Comparison of ENCODE assay signal across 12 cellular contexts in genomic region chr11:125494033-125494364, GRCh38. TPM values are rescaled to one million over a fixed set of nuclear protein-coding genes. Genes with fewer than 3 reads are reported as not detected.
DNase-seq lines count a peak whose midpoint lies in the region; ATAC-seq, FAIRE-seq and TF ChIP-seq lines count a peak whose summit lies in the region.
"Had no signal": no experiment of that assay in that cellular context is flagged by ENCODE, and none has a peak within 500 bp of the region (broad histone marks: within the 10 kb centered on the region; RNA-seq: fewer than 3 reads in every experiment).

No MANE protein-coding gene starts in this region.

- H3K79me2 ChIP-seq in GM12878 (ENCODE audit: control insufficient read depth, insufficient read depth, low read length) (peaks cover 20% of the 10 kb centered on the region), smooth muscle cell (ENCODE audit: low read depth) (peaks cover 6% of the 10 kb centered on the region)

- H3K27ac Mint-ChIP-seq in activated CD4-positive, alpha-beta T cell treated with anti-CD3 and anti-CD28 coated beads, Interleukin-2, amount 10 ng/mL, durations not matched to agents 24 days and 14 days: no peak overlapping the region
- H3K27ac Mint-ChIP-seq: HFFc6 had no signal

- intact Hi-C loops in activated CD4-positive, alpha-beta T cell treated with anti-CD3 and anti-CD28 coated beads, Interleukin-2, amount 10 ng/mL, durations not matched to agents 24 days and 14 days (cut with micrococcal nuclease): no loop called here
- intact Hi-C loops in GM12878 (cut with micrococcal nuclease; ENCODE audit: unreplicated experiment): loop anchor here (2.0 to 5.0 kb wide), 2 partner anchors 21 to 98 kb away; partner anchors contain the start of gene STT3A

- no peaks in the 10 kb centered on the region for H3K36me3 ChIP-seq in GM12878 (ENCODE audit: control insufficient read depth in 2 of 2, insufficient read depth in 2 of 2, low read length in 1 of 2)
- no peaks in the 10 kb centered on the region for H3K36me3 ChIP-seq in smooth muscle cell (ENCODE audit: low read depth)

- H3K27ac ChIP-seq in GM12878 (ENCODE audit: control insufficient read depth, insufficient read depth) (peak overlapping the region; percentile 58), smooth muscle cell (ENCODE audit: low read depth) (no peak overlapping the region), coronary artery (no peak overlapping the region)
- H3K27ac ChIP-seq: A549 had no signal

- H3K9ac ChIP-seq in GM12878 (ENCODE audit: control insufficient read depth, insufficient read depth, low read length) (peak overlapping the region; percentile 64; the same call in 1 of the 2 replicates), smooth muscle cell (ENCODE audit: low read depth) (no peak overlapping the region)

- DNase-seq in activated CD4-positive, alpha-beta T cell treated with anti-CD3 and anti-CD28 coated beads, Interleukin-2, amount 10 ng/mL, durations not matched to agents 24 days and 14 days: no peak
- no peak for DNase-seq in activated CD4-positive, alpha-beta T cell treated with anti-CD3 and anti-CD28 coated beads, Interleukin-2, amount 50 U/mL, for 4 hours
- DNase-seq in GM12878 (ENCODE audit: low read depth, low spot score): no peak
- no peak for DNase-seq in smooth muscle cell (lab: John Stamatoyannopoulos, UW; ENCODE audit: unreplicated experiment)
- DNase-seq in coronary artery (ENCODE audit: low spot score): no peak
- DNase-seq: HFFc6, NCI-H1048 had no signal

- in situ Hi-C loops in GM12878 (cut with MboI): no loop called here

- FAIRE-seq in GM12878 (lab: Jason Lieb, UNC): no peak
- FAIRE-seq: A549, bronchial epithelial cell had no signal

- no TSS peak for BruUV-seq in GM12878 (replicated peaks; lab: Mats Ljungman, UMichigan)

- H3K27me3 Mint-ChIP-seq in activated CD4-positive, alpha-beta T cell treated with anti-CD3 and anti-CD28 coated beads, Interleukin-2, amount 10 ng/mL, durations not matched to agents 24 days and 14 days: peaks cover 56% of the 10 kb centered on the region

- TF ChIP-seq POLR2A in GM12878 (IDR thresholded peaks at IDR 0.05; ENCODE audit: low read depth, low read length): no peak

- H2AFZ ChIP-seq in GM12878 (ENCODE audit: control insufficient read depth, low read depth, low read length) (no peak overlapping the region), smooth muscle cell (ENCODE audit: low read depth) (no peak overlapping the region)

- H3K36me3 Mint-ChIP-seq in activated CD4-positive, alpha-beta T cell treated with anti-CD3 and anti-CD28 coated beads, Interleukin-2, amount 10 ng/mL, durations not matched to agents 24 days and 14 days (ENCODE audit: low read depth): peaks cover 4% of the 10 kb centered on the region

- H3K9me3 ChIP-seq in GM12878 (replicated peaks; ENCODE audit: control insufficient read depth, insufficient read depth, low read length) (no peaks in the 10 kb centered on the region), iPS-18c (ENCODE audit: control insufficient read depth, insufficient read depth, low read length) (peaks cover 2% of the 10 kb centered on the region), smooth muscle cell (replicated peaks; ENCODE audit: low read depth) (no peaks in the 10 kb centered on the region)
- H3K9me3 ChIP-seq: A549 had no signal

- H3K4me1 ChIP-seq in GM12878 (ENCODE audit: control insufficient read depth, insufficient read depth, low read length) (peaks cover 4% of the 10 kb centered on the region; the same call in 1 of the 2 replicates), smooth muscle cell (ENCODE audit: low read depth) (peaks cover 11% of the 10 kb centered on the region)
- H3K4me1 ChIP-seq: A549 had no signal

- peaks cover 20% of the 10 kb centered on the region for H3K4me1 Mint-ChIP-seq in activated CD4-positive, alpha-beta T cell treated with anti-CD3 and anti-CD28 coated beads, Interleukin-2, amount 10 ng/mL, durations not matched to agents 24 days and 14 days

- TF ChIP-seq CTCF in GM12878 (IDR thresholded peaks at IDR 0.05 in 2 of 3, conservative IDR thresholded peaks at IDR 0.05 in 1 of 3; ENCODE audit: control insufficient read depth in 2 of 3, extremely low read depth in 1 of 3, insufficient read depth in 1 of 3, low read depth in 3 of 3, low read length in 3 of 3) (no peak), smooth muscle cell (IDR thresholded peaks at IDR 0.05; ENCODE audit: borderline replicate concordance, insufficient read depth, poor library complexity, severe bottlenecking) (no peak), coronary artery (IDR thresholded peaks at IDR 0.05) (no peak)

- TF ChIP-seq RAD21 in GM12878 (IDR thresholded peaks at IDR 0.05; ENCODE audit: insufficient read depth, low read depth, low read length): no peak

- SMC1A ChIA-PET in GM12878 (lab: Charles Lee; ENCODE audit: uncharacterized antibody, unreplicated experiment): interaction anchor here (0.7 to 2.2 kb wide), 4 partner anchors 9 to 81 kb away, joined by 3 to 9 read pairs (median 3); no protein-coding TSS in a partner anchor

- peak overlapping the region; percentile 26 for H3K4me3 Mint-ChIP-seq in activated CD4-positive, alpha-beta T cell treated with anti-CD3 and anti-CD28 coated beads, Interleukin-2, amount 10 ng/mL, durations not matched to agents 24 days and 14 days

- CTCF ChIA-PET in GM12878 (lab: Yijun Ruan, JAX): interaction anchor here (1.0 to 1.9 kb wide), 2 partner anchors 10 to 42 kb away, joined by 4 to 8 read pairs; no protein-coding TSS in a partner anchor

- 0 out of 4 replicates have a peak, but pooled peaks cover 0 to 7% of the 10 kb centered on the region in 2 experiments for H3K27me3 ChIP-seq in GM12878 (replicated peaks in 1 of 2; ENCODE audit: control insufficient read depth in 2 of 2, insufficient read depth in 2 of 2, low read length in 1 of 2)
- peaks cover 17% of the 10 kb centered on the region for H3K27me3 ChIP-seq in smooth muscle cell (ENCODE audit: low read depth)

- H3K4me2 ChIP-seq in GM12878 (ENCODE audit: control insufficient read depth, insufficient read depth) (peak overlapping the region; percentile 64), smooth muscle cell (peak overlapping the region; percentile 97)
- H3K4me2 ChIP-seq: A549 had no signal

- RAD21 ChIA-PET in GM12878 (lab: Charles Lee; ENCODE audit: unreplicated experiment): interaction anchor here (1.3 kb wide), 1 partner anchor 76 kb away, joined by 4 read pairs; no protein-coding TSS in a partner anchor

- WGBS in GM12878 (ENCODE audit: insufficient coverage, insufficient replicate concordance, low lambda C conversion rate, missing lambda C conversion rate): 49% methylated on average over 2 of the region's 2 CpGs
- 63% methylated on average over 2 of the region's 2 CpGs for WGBS in smooth muscle cell (ENCODE audit: low lambda C conversion rate)

- peak; percentile 18 for ATAC-seq in GM12878
- ATAC-seq in HG02852 (IDR thresholded peaks at IDR 0.05; ENCODE audit: unreplicated experiment): no peak
- ATAC-seq in esophagus mucosa: no peak
- ATAC-seq: A549 had no signal

- H3K4me3 ChIP-seq in GM12878 (peak overlapping the region; percentile 57), iPS-18c (ENCODE audit: insufficient read depth, low read depth, low read length) (peak overlapping the region; percentile 87), smooth muscle cell (peak overlapping the region; percentile 80), coronary artery (no peak overlapping the region)
- H3K4me3 ChIP-seq: A549 had no signal

- H4K20me1 ChIP-seq in GM12878 (ENCODE audit: control insufficient read depth, insufficient read depth): no peaks in the 10 kb centered on the region
- H4K20me1 ChIP-seq in smooth muscle cell (ENCODE audit: low read depth): no peaks in the 10 kb centered on the region

- H3K9me3 Mint-ChIP-seq in activated CD4-positive, alpha-beta T cell treated with anti-CD3 and anti-CD28 coated beads, Interleukin-2, amount 10 ng/mL, durations not matched to agents 24 days and 14 days: no peaks in the 10 kb centered on the region
- H3K9me3 Mint-ChIP-seq: HFFc6 had no signal

- no peak for TF ChIP-seq EP300 in GM12878 (IDR thresholded peaks at IDR 0.05; ENCODE audit: borderline replicate concordance in 1 of 2, control insufficient read depth in 1 of 2, low read depth in 2 of 2, low read length in 2 of 2)

- POLR2A ChIA-PET in GM12878 (lab: Charles Lee): interaction anchor here (0.7 to 1.0 kb wide), 3 partner anchors 13 to 131 kb away, joined by 3 read pairs; partner anchors contain the start of gene CHEK1

- H3F3A ChIP-seq in smooth muscle cell (ENCODE audit: low read depth): no peaks in the 10 kb centered on the region

TF ChIP-seq in GM12878, 131 proteins besides CTCF, POLR2A, EP300 and RAD21 (continues in another document):
- no peak for TF ChIP-seq NR2F1 (conservative IDR thresholded peaks at IDR 0.05)

RNA-seq across cellular contexts. Expression of gene FEZ1, which starts 2.1 kb away (rescaled TPM):
- 1.2 and 1.7 TPM in 2 replicates for total RNA-seq in activated CD4-positive, alpha-beta T cell treated with anti-CD3 and anti-CD28 coated beads, Interleukin-2, amount 10 ng/mL, durations not matched to agents 24 days and 14 days
- 20.4 and 20.8 TPM in 2 replicates for total RNA-seq in GM12878 (2013; cell fraction: nucleolus; rRNA removed)
- total RNA-seq in GM12878 (2014; rRNA removed) (9.0 and 15.3 TPM in 2 replicates), GM12878 (2014; rRNA removed; fragmentation: Illumina TruSeq; extraction: Trizol) (9.8 and 10.4 TPM in 2 replicates), GM12878 (2021) (10.1 and 11.6 TPM in 2 replicates), smooth muscle cell (34.1 and 58.3 TPM in 2 replicates), esophagus mucosa (4.5 TPM)
- polyA plus RNA-seq in GM12878 (2011; ENCODE audit: low read depth): 18.3 TPM
- polyA plus RNA-seq in GM12878 (2011; rRNA removed) (46.7 and 57.0 TPM in 2 replicates), GM12878 (2014; fragmentation: Illumina TruSeq; extraction: Trizol) (11.5 and 12.4 TPM in 2 replicates), GM12878 (2014; fragmentation: Nextera tagmentation; extraction: Ambion mirVana) (1 to 10 TPM; 2.7 to 4.9 TPM), GM12878 (2014; rRNA removed) (9.4 and 12.0 TPM in 2 replicates), GM12878 (2016; fragmentation: Nextera tagmentation; extraction: Ambion mirVana) (1 to 10 TPM; 7.6 to 8.8 TPM), smooth muscle cell (48.6 and 64.2 TPM in 2 replicates)
- polyA plus RNA-seq in GM12878 (2011; cell fraction: cytosol; rRNA removed): 57.5 and 65.1 TPM in 2 replicates
- polyA plus RNA-seq in GM12878 (2011; cell fraction: nucleus; rRNA removed): 36.3 and 40.0 TPM in 2 replicates
- polyA plus RNA-seq in GM12878 (2012): 14.3 and 23.0 TPM in 2 replicates
- polyA minus RNA-seq in GM12878 (2011; rRNA and poly(A)+ RNA removed): 26.7 and 28.7 TPM in 2 replicates
- polyA minus RNA-seq in GM12878 (2011; cell fraction: cytosol; rRNA and poly(A)+ RNA removed): 14.7 and 18.4 TPM in 2 replicates
- 6.2 and 17.0 TPM in 2 replicates for polyA minus RNA-seq in GM12878 (2011; cell fraction: nucleus; rRNA and poly(A)+ RNA removed)
